ENCODE assay signal across 17 cellular contexts in genomic region chr3:58754074-58754473, GRCh38.
A peak's percentile ranks its signal among the peaks of the same experiment; 100 is the strongest.
DNase-seq lines count a peak whose midpoint lies in the region; ATAC-seq and TF ChIP-seq lines count a peak whose summit lies in the region.
"Had no signal": no experiment of that assay in that cellular context is flagged by ENCODE, and none has a peak within 500 bp of the region (broad histone marks: within the 10 kb centered on the region; RNA-seq: fewer than 3 reads in every experiment).

No MANE protein-coding gene starts in this region.

- CTCF ChIA-PET in activated CD8-positive, alpha-beta memory T cell treated with anti-CD3 and anti-CD28 coated beads, Interleukin-2, amount 10 ng/mL, durations not matched to agents 7 days and 5 days (lab: Charles Lee): no interaction called here

- H3K27me3 Mint-ChIP-seq in activated CD8-positive, alpha-beta memory T cell treated with anti-CD3 and anti-CD28 coated beads, Interleukin-2, amount 10 ng/mL, durations not matched to agents 7 days and 5 days: peaks cover 2% of the 10 kb centered on the region

- H3K9me3 Mint-ChIP-seq in activated CD8-positive, alpha-beta memory T cell treated with anti-CD3 and anti-CD28 coated beads, Interleukin-2, amount 10 ng/mL, durations not matched to agents 7 days and 5 days (ENCODE audit: low read depth): no peaks in the 10 kb centered on the region

- H3K27ac Mint-ChIP-seq in activated CD8-positive, alpha-beta memory T cell treated with anti-CD3 and anti-CD28 coated beads, Interleukin-2, amount 10 ng/mL, durations not matched to agents 7 days and 5 days: no peak overlapping the region
- H3K27ac Mint-ChIP-seq: activated CD8-positive, alpha-beta T cell treated with anti-CD3 and anti-CD28 coated beads, Interleukin-2, amount 10 ng/mL, durations not matched to agents 7 days and 5 days had no signal

- DNase-seq in GM13977 (ENCODE audit: low spot score) (peak; percentile 6), A172 (ENCODE audit: low spot score) (no peak)
- no peak for DNase-seq in activated CD8-positive, alpha-beta memory T cell treated with anti-CD3 and anti-CD28 coated beads, Interleukin-2, amount 10 ng/mL, durations not matched to agents 7 days and 5 days
- DNase-seq: activated CD8-positive, alpha-beta T cell treated with anti-CD3 and anti-CD28 coated beads, Interleukin-2, amount 10 ng/mL, durations not matched to agents 7 days and 5 days; DMS79 treated with DMSO at 0.1 percent for 48 hours; left lung; NCI-H1092 treated with DMSO at 0.1 percent for 48 hours; NK-92 treated with Interleukin-12 subunit alpha and Interleukin-12 subunit beta, amount 100 ng/mL, for 24 hours; transverse colon had no signal

- H3K4me1 Mint-ChIP-seq in activated CD8-positive, alpha-beta memory T cell treated with anti-CD3 and anti-CD28 coated beads, Interleukin-2, amount 10 ng/mL, durations not matched to agents 7 days and 5 days: no peaks in the 10 kb centered on the region

- no peak overlapping the region for H3K4me3 Mint-ChIP-seq in activated CD8-positive, alpha-beta memory T cell treated with anti-CD3 and anti-CD28 coated beads, Interleukin-2, amount 10 ng/mL, durations not matched to agents 7 days and 5 days
- H3K4me3 Mint-ChIP-seq: activated CD8-positive, alpha-beta T cell treated with anti-CD3 and anti-CD28 coated beads, Interleukin-2, amount 10 ng/mL, durations not matched to agents 7 days and 5 days had no signal

- in situ Hi-C loops in GM13977 (cut with MboI; ENCODE audit: low pct_unique_long_range_greater_than_20kb, low sequenced_read_pairs, unreplicated experiment): no loop called here

- no peaks in the 10 kb centered on the region for H3K36me3 Mint-ChIP-seq in activated CD8-positive, alpha-beta memory T cell treated with anti-CD3 and anti-CD28 coated beads, Interleukin-2, amount 10 ng/mL, durations not matched to agents 7 days and 5 days

- TF ChIP-seq CTCF in GM13977 (IDR thresholded peaks at IDR 0.05; ENCODE audit: extremely low read depth, insufficient read depth, missing control alignments): no peak

- ATAC-seq in GM19328 (IDR thresholded peaks at IDR 0.05; ENCODE audit: unreplicated experiment) (peak; percentile 64), HG02763 (IDR thresholded peaks at IDR 0.05; ENCODE audit: unreplicated experiment) (peak; percentile 54), HG03442 (IDR thresholded peaks at IDR 0.05; ENCODE audit: unreplicated experiment) (peak; percentile 69), esophagus mucosa (no peak), HG02840 (IDR thresholded peaks at IDR 0.05; ENCODE audit: low FRiP score, unreplicated experiment) (no peak)
- no peak for ATAC-seq in activated CD8-positive, alpha-beta memory T cell treated with anti-CD3 and anti-CD28 coated beads, Interleukin-2, amount 10 ng/mL, durations not matched to agents 7 days and 5 days
- ATAC-seq: A549; activated CD8-positive, alpha-beta T cell treated with anti-CD3 and anti-CD28 coated beads, Interleukin-2, amount 10 ng/mL, durations not matched to agents 7 days and 5 days; HCT116; K562; left lung had no signal

Comparison
In these comparisons a context has a peak if more than half of its experiments do, and no peak if none do; other contexts are left out.
1. ATAC-seq: peak in GM19328 (single experiment), HG02763 (single experiment) and HG03442 (single experiment); none in activated CD8-positive, alpha-beta memory T cell treated with anti-CD3 and anti-CD28 coated beads, Interleukin-2, amount 10 ng/mL, durations not matched to agents 7 days and 5 days (single experiment), esophagus mucosa (single experiment) and HG02840 (single experiment).